1 cellular context compared by ENCODE assay signal in genomic region chr14:23438130-23438893, GRCh38.
TF ChIP-seq lines count a peak whose summit lies in the region.

No MANE protein-coding gene starts in this region.

TF ChIP-seq in H1, 55 proteins besides CTCF, POLR2A, EP300 and RAD21:
- no peak for TF ChIP-seq BRCA1 (IDR thresholded peaks at IDR 0.05; ENCODE audit: low read depth, low read length)
- TF ChIP-seq BACH1 (IDR thresholded peaks at IDR 0.05; ENCODE audit: low read length), result no peak
- no peak for TF ChIP-seq TAF7 (optimal IDR thresholded peaks at IDR 0.05; ENCODE audit: borderline replicate concordance, low read depth, low read length)
- TF ChIP-seq ASH2L (IDR thresholded peaks at IDR 0.05; ENCODE audit: low read length), result no peak
- no peak for TF ChIP-seq RXRA (IDR thresholded peaks at IDR 0.05; ENCODE audit: insufficient read depth, low read depth, low read length)
- TF ChIP-seq KDM1A (IDR thresholded peaks at IDR 0.05; ENCODE audit: borderline replicate concordance, low read length), result no peak
- no peak for TF ChIP-seq CBX8 (IDR thresholded peaks at IDR 0.05; ENCODE audit: borderline replicate concordance, low read depth, low read length)
- TF ChIP-seq TCF12 (IDR thresholded peaks at IDR 0.05; ENCODE audit: low read depth, low read length), result no peak
- no peak for TF ChIP-seq TAF1 (IDR thresholded peaks at IDR 0.05; ENCODE audit: low read depth, low read length)
- TF ChIP-seq MAX (IDR thresholded peaks at IDR 0.05), result no peak
- TF ChIP-seq SP4 (IDR thresholded peaks at IDR 0.05; ENCODE audit: low read length), result no peak
- TF ChIP-seq, protein P1, sequence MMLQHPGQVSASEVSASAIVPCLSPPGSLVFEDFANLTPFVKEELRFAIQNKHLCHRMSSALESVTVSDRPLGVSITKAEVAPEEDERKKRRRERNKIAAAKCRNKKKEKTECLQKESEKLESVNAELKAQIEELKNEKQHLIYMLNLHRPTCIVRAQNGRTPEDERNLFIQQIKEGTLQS (IDR thresholded peaks at IDR 0.05; ENCODE audit: insufficient read depth, low read depth, low read length), result no peak
- TF ChIP-seq, protein P2, sequence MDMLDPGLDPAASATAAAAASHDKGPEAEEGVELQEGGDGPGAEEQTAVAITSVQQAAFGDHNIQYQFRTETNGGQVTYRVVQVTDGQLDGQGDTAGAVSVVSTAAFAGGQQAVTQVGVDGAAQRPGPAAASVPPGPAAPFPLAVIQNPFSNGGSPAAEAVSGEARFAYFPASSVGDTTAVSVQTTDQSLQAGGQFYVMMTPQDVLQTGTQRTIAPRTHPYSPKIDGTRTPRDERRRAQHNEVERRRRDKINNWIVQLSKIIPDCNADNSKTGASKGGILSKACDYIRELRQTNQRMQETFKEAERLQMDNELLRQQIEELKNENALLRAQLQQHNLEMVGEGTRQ (IDR thresholded peaks at IDR 0.05; ENCODE audit: low read length), result no peak
- no peak for TF ChIP-seq NRF1 (IDR thresholded peaks at IDR 0.05; ENCODE audit: low read depth, low read length)
- TF ChIP-seq SUZ12 (IDR thresholded peaks at IDR 0.05; ENCODE audit: low read length), result no peak
- TF ChIP-seq CHD7 (IDR thresholded peaks at IDR 0.05; ENCODE audit: insufficient replicate concordance, low read length), result no peak
- TF ChIP-seq RBBP5 (IDR thresholded peaks at IDR 0.05; ENCODE audit: borderline replicate concordance, low read depth, low read length), result no peak
- no peak for TF ChIP-seq EGR1 (IDR thresholded peaks at IDR 0.05; ENCODE audit: borderline replicate concordance, low read depth, low read length)
- no peak for TF ChIP-seq MAFK (IDR thresholded peaks at IDR 0.05; ENCODE audit: low read depth, low read length)
- TF ChIP-seq HDAC6 (IDR thresholded peaks at IDR 0.05; ENCODE audit: low read depth, low read length), result no peak
TF ChIP-seq in H1: peak in this region for 0.
